20 cellular contexts compared by ENCODE assay signal in genomic region chr10:90658791-90659190, GRCh38.
A peak's percentile ranks its signal among the peaks of the same experiment; 100 is the strongest.
DNase-seq lines count a peak whose midpoint lies in the region; ATAC-seq and TF ChIP-seq lines count a peak whose summit lies in the region.
"Had no signal": no experiment of that assay in that cellular context is flagged by ENCODE, and none has a peak within 500 bp of the region (broad histone marks: within the 10 kb centered on the region; RNA-seq: fewer than 3 reads in every experiment).

No MANE protein-coding gene starts in this region.

- CTCF ChIA-PET in AG04450 (lab: Charles Lee) = interaction anchor here (1.0 to 1.4 kb wide), 2 partner anchors 16 to 371 kb away, joined by 3 to 4 read pairs; no protein-coding TSS in a partner anchor

- in situ Hi-C loops in gastrocnemius medialis (cut with MboI; ENCODE audit: low sequenced_read_pairs in 4 of 4) = no loop called here

- H3K27me3 Mint-ChIP-seq in GM23338 (ENCODE audit: insufficient read depth, low read depth, poor library complexity) = no peaks in the 10 kb centered on the region

- intact Hi-C loops in gastrocnemius medialis (cut with DNase I; ENCODE audit: low total_unique reads) = no loop called here

- POLR2A ChIA-PET in AG04450 (lab: Yijun Ruan, JAX) = no interaction called here

- no peak for DNase-seq in AG04450 (ENCODE audit: low read depth, low spot score)
- DNase-seq in GM23338 (ENCODE audit: low spot score) = peak; percentile 35
- DNase-seq in glomerular visceral epithelial cell (ENCODE audit: extremely low spot score) = peak; percentile 5
- DNase-seq in gastrocnemius medialis = no peak
- DNase-seq: activated CD4-positive, alpha-beta T cell treated with anti-CD3 and anti-CD28 coated beads for 1 hour; activated effector memory CD4-positive, alpha-beta T cell treated with anti-CD3 and anti-CD28 coated beads, Interleukin-2, amount 50 U/mL, for 16 hours; Calu3; heart left ventricle; kidney; NCI-H1105; NK-92 treated with Interleukin-12 subunit alpha and Interleukin-12 subunit beta, amount 100 ng/mL, for 24 hours; nucleus accumbens; SHP77; stimulated activated CD4-positive, alpha-beta T cell treated with anti-CD3 and anti-CD28 coated beads, Interleukin-4, amount 100 ng/mL, for 4 hours; testis had no signal

- TF ChIP-seq CTCF in AG04450 (IDR thresholded peaks at IDR 0.05; ENCODE audit: low read depth, low read length) (peak; percentile 45), GM23338 (conservative IDR thresholded peaks at IDR 0.05; ENCODE audit: low read depth in 2 of 2) (peak; percentile 51 to 73), gastrocnemius medialis (IDR thresholded peaks at IDR 0.05 in 4 of 5, conservative IDR thresholded peaks at IDR 0.05 in 1 of 5) (no peak)

- no peaks in the 10 kb centered on the region for H3K79me2 ChIP-seq in GM23338 (replicated peaks; ENCODE audit: insufficient read depth)

- H3K4me2 ChIP-seq in GM23338 = no peak overlapping the region

- H3K4me3 Mint-ChIP-seq in GM23338 = no peak overlapping the region

- H3K27ac ChIP-seq in AG04450 (ENCODE audit: low read depth, low read length) = no peak overlapping the region
- no peak overlapping the region for H3K27ac ChIP-seq in GM23338 (ENCODE audit: low read depth)
- H3K27ac ChIP-seq in gastrocnemius medialis = no peak overlapping the region
- H3K27ac ChIP-seq: heart left ventricle, testis had no signal

- no peaks in the 10 kb centered on the region for H3K36me3 ChIP-seq in GM23338 (ENCODE audit: insufficient read depth)
- no peaks in the 10 kb centered on the region for H3K36me3 ChIP-seq in gastrocnemius medialis
- H3K36me3 ChIP-seq: heart left ventricle had no signal

- H3K4me1 ChIP-seq in GM23338 (ENCODE audit: insufficient read depth) (no peaks in the 10 kb centered on the region), gastrocnemius medialis (no peaks in the 10 kb centered on the region)
- H3K4me1 ChIP-seq: heart left ventricle, testis had no signal

- no peak for TF ChIP-seq POLR2A in gastrocnemius medialis (IDR thresholded peaks at IDR 0.05)

- H3K27me3 ChIP-seq in AG04450 (ENCODE audit: control insufficient read depth, insufficient read depth, low read length) (no peaks in the 10 kb centered on the region), GM23338 (ENCODE audit: insufficient read depth) (no peaks in the 10 kb centered on the region), gastrocnemius medialis (no peaks in the 10 kb centered on the region)
- H3K27me3 ChIP-seq: testis had no signal

- no peaks in the 10 kb centered on the region for H4K20me1 ChIP-seq in GM23338 (replicated peaks; ENCODE audit: insufficient read depth)

- peak; percentile 63 for ATAC-seq in GM23338
- ATAC-seq in SK-N-SH treated with all-trans-retinoic acid at 6 μM for 48 hours = 0 out of 3 replicates have a peak, but pooled peaks have one; percentile 44
- no peak for ATAC-seq in HG02884 (IDR thresholded peaks at IDR 0.05; ENCODE audit: unreplicated experiment)
- ATAC-seq in HG02759 (IDR thresholded peaks at IDR 0.05; ENCODE audit: unreplicated experiment) = no peak
- ATAC-seq in HG02763 (IDR thresholded peaks at IDR 0.05; ENCODE audit: unreplicated experiment) = no peak
- no peak for ATAC-seq in gastrocnemius medialis
- ATAC-seq: heart left ventricle, K562 had no signal

- no peaks in the 10 kb centered on the region for H3F3A ChIP-seq in GM23338 (replicated peaks; ENCODE audit: low read depth)

- H3K9me3 ChIP-seq in AG04450 (ENCODE audit: control insufficient read depth, insufficient read depth, low read length) (no peaks in the 10 kb centered on the region), gastrocnemius medialis (no peaks in the 10 kb centered on the region)
- H3K9me3 ChIP-seq: testis had no signal

- peaks cover 2% of the 10 kb centered on the region for H3K9me3 Mint-ChIP-seq in GM23338

- H3K36me3 Mint-ChIP-seq in GM23338 (ENCODE audit: low read depth) = no peaks in the 10 kb centered on the region; the same call in 2 of the 3 replicates

- H3K4me3 ChIP-seq in AG04450 (ENCODE audit: low read depth, low read length) = no peak overlapping the region
- H3K4me3 ChIP-seq in GM23338 = no peak overlapping the region
- H3K4me3 ChIP-seq in gastrocnemius medialis = no peak overlapping the region
- H3K4me3 ChIP-seq: heart left ventricle, K562, testis had no signal

- peaks cover 5% of the 10 kb centered on the region; the same call in 1 of the 2 replicates for H3K9me2 ChIP-seq in GM23338 (ENCODE audit: insufficient read depth)

- H2AFZ ChIP-seq in GM23338 = no peak overlapping the region

- H3K27ac Mint-ChIP-seq in GM23338 = no peak overlapping the region

- no peaks in the 10 kb centered on the region for H3K4me1 Mint-ChIP-seq in GM23338

TF ChIP-seq in GM23338, 12 proteins besides CTCF, POLR2A, EP300 and RAD21:
- TF ChIP-seq POLR2AphosphoS5 (IDR thresholded peaks at IDR 0.05; ENCODE audit: low read depth) (no peak), CREB1 (CRISPR knock-in tag; IDR thresholded peaks at IDR 0.05; ENCODE audit: low read depth) (no peak), ZNF331 (CRISPR knock-in tag; IDR thresholded peaks at IDR 0.05; ENCODE audit: low read depth) (no peak), STAT1 (IDR thresholded peaks at IDR 0.05; ENCODE audit: unreplicated experiment) (no peak), NANOG (IDR thresholded peaks at IDR 0.05; ENCODE audit: borderline replicate concordance) (no peak), EZH2phosphoT487 (IDR thresholded peaks at IDR 0.05; ENCODE audit: unreplicated experiment) (no peak), EZH2 (IDR thresholded peaks at IDR 0.05; ENCODE audit: low read depth, unreplicated experiment) (no peak)

TF ChIP-seq in SK-N-SH treated with all-trans-retinoic acid at 6 μM for 48 hours, 23 proteins besides CTCF, POLR2A, EP300 and RAD21 (continues in another document):
- no peak for TF ChIP-seq CSRNP3 (CRISPR knock-in tag; IDR thresholded peaks at IDR 0.05)
- TF ChIP-seq ZFP3 (CRISPR knock-in tag; IDR thresholded peaks at IDR 0.05) = no peak
- no peak for TF ChIP-seq OSR1 (CRISPR knock-in tag; IDR thresholded peaks at IDR 0.05)
- TF ChIP-seq SNAI2 (CRISPR knock-in tag; IDR thresholded peaks at IDR 0.05) = no peak
- TF ChIP-seq PPARA (CRISPR knock-in tag; IDR thresholded peaks at IDR 0.05; ENCODE audit: borderline replicate concordance) = no peak
- no peak for TF ChIP-seq TCF4 (CRISPR knock-in tag; IDR thresholded peaks at IDR 0.05; ENCODE audit: borderline replicate concordance)
- TF ChIP-seq TOX (CRISPR knock-in tag; IDR thresholded peaks at IDR 0.05; ENCODE audit: borderline replicate concordance) = no peak
- TF ChIP-seq ISL1 (CRISPR knock-in tag; IDR thresholded peaks at IDR 0.05) = no peak
- TF ChIP-seq, protein P1, sequence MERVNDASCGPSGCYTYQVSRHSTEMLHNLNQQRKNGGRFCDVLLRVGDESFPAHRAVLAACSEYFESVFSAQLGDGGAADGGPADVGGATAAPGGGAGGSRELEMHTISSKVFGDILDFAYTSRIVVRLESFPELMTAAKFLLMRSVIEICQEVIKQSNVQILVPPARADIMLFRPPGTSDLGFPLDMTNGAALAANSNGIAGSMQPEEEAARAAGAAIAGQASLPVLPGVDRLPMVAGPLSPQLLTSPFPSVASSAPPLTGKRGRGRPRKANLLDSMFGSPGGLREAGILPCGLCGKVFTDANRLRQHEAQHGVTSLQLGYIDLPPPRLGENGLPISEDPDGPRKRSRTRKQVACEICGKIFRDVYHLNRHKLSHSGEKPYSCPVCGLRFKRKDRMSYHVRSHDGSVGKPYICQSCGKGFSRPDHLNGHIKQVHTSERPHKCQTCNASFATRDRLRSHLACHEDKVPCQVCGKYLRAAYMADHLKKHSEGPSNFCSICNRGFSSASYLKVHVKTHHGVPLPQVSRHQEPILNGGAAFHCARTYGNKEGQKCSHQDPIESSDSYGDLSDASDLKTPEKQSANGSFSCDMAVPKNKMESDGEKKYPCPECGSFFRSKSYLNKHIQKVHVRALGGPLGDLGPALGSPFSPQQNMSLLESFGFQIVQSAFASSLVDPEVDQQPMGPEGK (CRISPR knock-in tag; IDR thresholded peaks at IDR 0.05; ENCODE audit: borderline replicate concordance) = no peak
- no peak for TF ChIP-seq GLIS3 (CRISPR knock-in tag; IDR thresholded peaks at IDR 0.05)
- TF ChIP-seq CSDC2 (CRISPR knock-in tag; IDR thresholded peaks at IDR 0.05) = no peak
- TF ChIP-seq ZNF8 (CRISPR knock-in tag; IDR thresholded peaks at IDR 0.05) = no peak
- TF ChIP-seq ZNF70 (CRISPR knock-in tag; IDR thresholded peaks at IDR 0.05) = no peak
- TF ChIP-seq TSHZ2 (CRISPR knock-in tag; IDR thresholded peaks at IDR 0.05) = no peak

Comparison
In these comparisons a context has a peak if more than half of its experiments do, and no peak if none do; other contexts are left out.
1. DNase-seq: peak in GM23338 (single experiment) and glomerular visceral epithelial cell (single experiment); none in AG04450 (single experiment) and gastrocnemius medialis (0 of 2).
2. CTCF ChIP-seq: peak in AG04450 (single experiment) and GM23338 (2 of 2); none in gastrocnemius medialis (0 of 5).
3. ATAC-seq: peak in GM23338 (single experiment) and SK-N-SH treated with all-trans-retinoic acid at 6 μM for 48 hours (single experiment); none in HG02884 (single experiment), HG02759 (single experiment), HG02763 (single experiment) and gastrocnemius medialis (0 of 2).